Comparison of ENCODE assay signal across 8 cellular contexts in genomic region chr2:127067620-127068350, GRCh38. TPM values are rescaled to one million over a fixed set of nuclear protein-coding genes. Genes with fewer than 3 reads are reported as not detected.
DNase-seq lines count a peak whose midpoint lies in the region; ATAC-seq and TF ChIP-seq lines count a peak whose summit lies in the region.

No MANE protein-coding gene starts in this region.

- no peaks in the 10 kb centered on the region for H3K27me3 Mint-ChIP-seq in activated B cell treated with CpG ODN at 0.5 μM for 24 hours

- no peak overlapping the region for H2AFZ ChIP-seq in KMS-11 (ENCODE audit: low read depth)

- H3K36me3 ChIP-seq in KMS-11 (ENCODE audit: insufficient read depth) (no peaks in the 10 kb centered on the region), breast epithelium (no peaks in the 10 kb centered on the region), kidney epithelial cell (ENCODE audit: control insufficient read depth, insufficient read depth, low read length) (peaks cover 1% of the 10 kb centered on the region)

- peak; percentile 42 to 47 for DNase-seq in SHP77 (lab: John Stamatoyannopoulos, UW)
- no peak for DNase-seq in SHP77 treated with DMSO at 0.1 percent for 48 hours (lab: John Stamatoyannopoulos, UW)
- peak; percentile 57 for DNase-seq in activated B cell treated with CpG ODN at 0.5 μM for 24 hours
- DNase-seq in breast epithelium (ENCODE audit: low spot score in 2 of 2): no peak
- DNase-seq in kidney epithelial cell (ENCODE audit: low read depth): no peak
- DNase-seq in stimulated activated CD4-positive, alpha-beta T cell treated with anti-CD3 and anti-CD28 coated beads, Interleukin-2, amount 100 ng/mL, for 4 hours (ENCODE audit: low read depth): peak; percentile 42
- DNase-seq in NCI-H128 (lab: John Stamatoyannopoulos, UW; ENCODE audit: unreplicated experiment): no peak

- H3K9ac ChIP-seq in KMS-11: no peak overlapping the region

- H3K79me2 ChIP-seq in KMS-11 (ENCODE audit: insufficient read depth, low read depth): no peaks in the 10 kb centered on the region

- CTCF ChIA-PET in activated B cell treated with CpG ODN at 0.5 μM for 24 hours (lab: Charles Lee): interaction anchor here (0.6 to 1.9 kb wide), 19 partner anchors 11 to 412 kb away, joined by 3 to 15 read pairs (median 5); partner anchors contain the start of gene BIN1

- peaks cover 58% of the 10 kb centered on the region for H3K36me3 Mint-ChIP-seq in activated B cell treated with CpG ODN at 0.5 μM for 24 hours (ENCODE audit: low read depth)

- H3K27me3 ChIP-seq in KMS-11 (ENCODE audit: insufficient read depth, low read depth): no peaks in the 10 kb centered on the region
- H3K27me3 ChIP-seq in breast epithelium: no peaks in the 10 kb centered on the region
- no peaks in the 10 kb centered on the region for H3K27me3 ChIP-seq in kidney epithelial cell (ENCODE audit: control insufficient read depth, insufficient read depth, low read length)

- TF ChIP-seq CTCF in KMS-11 (conservative IDR thresholded peaks at IDR 0.05; ENCODE audit: low read depth, low read length) (peak; percentile 56), activated B cell treated with CpG ODN at 0.5 μM for 24 hours (IDR thresholded peaks at IDR 0.05) (no peak), breast epithelium (IDR thresholded peaks at IDR 0.05) (peak; percentile 37 to 50 (median 41)), kidney epithelial cell (IDR thresholded peaks at IDR 0.05; ENCODE audit: insufficient read depth, low read length, poor library complexity, severe bottlenecking) (peak; percentile 92)

- H3K27ac Mint-ChIP-seq in activated B cell treated with CpG ODN at 0.5 μM for 24 hours: peak overlapping the region; percentile 53

- peak; percentile 58 for ATAC-seq in activated B cell treated with CpG ODN at 0.5 μM for 24 hours (ENCODE audit: low read depth)

- H3K27ac ChIP-seq in KMS-11 (no peak overlapping the region), breast epithelium (peak overlapping the region; percentile 66 to 90)

- peaks cover 13% of the 10 kb centered on the region for H3K4me1 Mint-ChIP-seq in activated B cell treated with CpG ODN at 0.5 μM for 24 hours

- TF ChIP-seq POLR2A in breast epithelium (IDR thresholded peaks at IDR 0.05): no peak

- H3K9me3 ChIP-seq in breast epithelium: no peaks in the 10 kb centered on the region

- H3K9me3 Mint-ChIP-seq in activated B cell treated with CpG ODN at 0.5 μM for 24 hours: no peaks in the 10 kb centered on the region

- H3K4me3 ChIP-seq in KMS-11 (IDR thresholded peaks at IDR 0.05; ENCODE audit: insufficient read depth, low read depth, low read length) (no peak overlapping the region), breast epithelium (no peak overlapping the region), kidney epithelial cell (ENCODE audit: low read depth, low read length) (no peak overlapping the region)

- H3K4me2 ChIP-seq in KMS-11: no peak overlapping the region

- H4K20me1 ChIP-seq in KMS-11 (ENCODE audit: insufficient read depth): no peaks in the 10 kb centered on the region

- H3K4me1 ChIP-seq in KMS-11 (ENCODE audit: low read depth, poor library complexity, severe bottlenecking) (no peaks in the 10 kb centered on the region), breast epithelium (peaks cover 0 to 9% of the 10 kb centered on the region in 2 donors)

- intact Hi-C loops in activated B cell treated with CpG ODN at 0.5 μM for 24 hours (cut with micrococcal nuclease) (loop anchor here (1.0 to 5.0 kb wide), 6 partner anchors 20 to 412 kb away; partner anchors contain the start of genes BIN1 and ERCC3), breast epithelium (cut with DNase I; ENCODE audit: low total_unique reads) (no loop called here)

- no peak overlapping the region for H3K4me3 Mint-ChIP-seq in activated B cell treated with CpG ODN at 0.5 μM for 24 hours

- POLR2A ChIA-PET in activated B cell treated with CpG ODN at 0.5 μM for 24 hours (lab: Charles Lee): interaction anchor here (0.6 to 1.5 kb wide), 6 partner anchors 13 to 411 kb away, joined by 3 to 15 read pairs (median 6); partner anchors contain the start of gene ERCC3

RNA-seq across cellular contexts. Expression of gene BIN1, which starts 39.2 kb away (rescaled TPM):
- total RNA-seq in activated B cell treated with CpG ODN at 0.5 μM for 24 hours (62.5 and 63.5 TPM in 2 replicates), breast epithelium (10 to 100 TPM; 30.1 to 74.4 (median 59.3) TPM), kidney epithelial cell (90.9 and 98.5 TPM in 2 replicates)

Comparison
In these comparisons a context has a peak if more than half of its experiments do, and no peak if none do; other contexts are left out.
1. DNase-seq: peak in SHP77 (2 of 2), activated B cell treated with CpG ODN at 0.5 μM for 24 hours (single experiment) and stimulated activated CD4-positive, alpha-beta T cell treated with anti-CD3 and anti-CD28 coated beads, Interleukin-2, amount 100 ng/mL, for 4 hours (single experiment); none in SHP77 treated with DMSO at 0.1 percent for 48 hours (single experiment), breast epithelium (0 of 2), kidney epithelial cell (single experiment) and NCI-H128 (single experiment).